ENCODE assay signal across 24 cellular contexts in genomic region chr10:107502263-107502979, GRCh38.
A peak's percentile ranks its signal among the peaks of the same experiment; 100 is the strongest.
DNase-seq lines count a peak whose midpoint lies in the region; ATAC-seq, FAIRE-seq and TF ChIP-seq lines count a peak whose summit lies in the region.
"Had no signal": no experiment of that assay in that cellular context is flagged by ENCODE, and none has a peak within 500 bp of the region (broad histone marks: within the 10 kb centered on the region; RNA-seq: fewer than 3 reads in every experiment).

No MANE protein-coding gene starts in this region.

- H3K4me3 ChIP-seq in bronchial epithelial cell (ENCODE audit: low read depth, low read length): no peak overlapping the region
- H3K4me3 ChIP-seq in epithelial cell of esophagus (ENCODE audit: low read length): no peak overlapping the region
- no peak overlapping the region for H3K4me3 ChIP-seq in mucosa of descending colon
- no peak overlapping the region for H3K4me3 ChIP-seq in A673 (ENCODE audit: low read depth, low read length, poor library complexity, severe bottlenecking)
- H3K4me3 ChIP-seq: BLaER1 treated with 17β-estradiol and CSF1 and Interleukin-3, amounts not matched to agents 10 nM and 100 nM had no signal

- ATAC-seq in mucosa of descending colon: peak; percentile 97
- ATAC-seq in GM18511 (IDR thresholded peaks at IDR 0.05; ENCODE audit: unreplicated experiment): no peak
- ATAC-seq: CD8-positive, alpha-beta T cell; HCT116 had no signal

- H3K27me3 ChIP-seq in bronchial epithelial cell (ENCODE audit: control insufficient read depth, insufficient read depth, low read length) (no peaks in the 10 kb centered on the region), A673 (replicated peaks; ENCODE audit: insufficient read depth, low read depth, low read length, poor library complexity) (no peaks in the 10 kb centered on the region)
- H3K27me3 ChIP-seq: BLaER1 treated with 17β-estradiol and CSF1 and Interleukin-3, amounts not matched to agents 10 nM and 100 nM had no signal

- H3K4me1 ChIP-seq in mucosa of descending colon (ENCODE audit: low read depth) (peaks cover 9% of the 10 kb centered on the region), A673 (ENCODE audit: insufficient read depth, low read length, poor library complexity, severe bottlenecking) (no peaks in the 10 kb centered on the region)
- H3K4me1 ChIP-seq: BLaER1 treated with 17β-estradiol and CSF1 and Interleukin-3, amounts not matched to agents 10 nM and 100 nM had no signal

- CTCF ChIA-PET in A673 (lab: Charles Lee): no interaction called here

- no peak for FAIRE-seq in bronchial epithelial cell (lab: Jason Lieb, UNC)
- FAIRE-seq: G401.6, GM12891, GM18507, HTR-8/SVneo had no signal

- POLR2A ChIA-PET in A673 (lab: Charles Lee; ENCODE audit: low non-redundant PET): no interaction called here

- no peak overlapping the region for H3K27ac ChIP-seq in A673 (ENCODE audit: low read depth, low read length, poor library complexity, severe bottlenecking)
- H3K27ac ChIP-seq: BLaER1 treated with 17β-estradiol and CSF1 and Interleukin-3, amounts not matched to agents 10 nM and 100 nM had no signal

- no TSS peak for BruUV-seq in A673 (replicated peaks; lab: Mats Ljungman, UMichigan)

- H3K9me3 ChIP-seq in mucosa of descending colon: peaks cover 10% of the 10 kb centered on the region
- no peaks in the 10 kb centered on the region for H3K9me3 ChIP-seq in A673 (ENCODE audit: low read depth, low read length, poor library complexity, severe bottlenecking)

- intact Hi-C loops in mucosa of descending colon (cut with DNase I, micrococcal nuclease): no loop called here
- intact Hi-C loops in A673 (cut with micrococcal nuclease; ENCODE audit: unreplicated experiment): no loop called here

- TF ChIP-seq CTCF in bronchial epithelial cell (IDR thresholded peaks at IDR 0.05; ENCODE audit: insufficient read depth, low read length, severe bottlenecking) (no peak), epithelial cell of esophagus (IDR thresholded peaks at IDR 0.05; ENCODE audit: insufficient read depth, low read depth, low read length, missing control alignments) (no peak), mucosa of descending colon (IDR thresholded peaks at IDR 0.05) (no peak), A673 (conservative IDR thresholded peaks at IDR 0.05; ENCODE audit: low read depth, low read length) (no peak)

- H3K36me3 ChIP-seq in bronchial epithelial cell (ENCODE audit: control insufficient read depth, insufficient read depth, low read length) (no peaks in the 10 kb centered on the region), mucosa of descending colon (ENCODE audit: low read depth) (no peaks in the 10 kb centered on the region), A673 (ENCODE audit: insufficient read depth, low read length, poor library complexity, severe bottlenecking) (no peaks in the 10 kb centered on the region)
- H3K36me3 ChIP-seq: BLaER1 treated with 17β-estradiol and CSF1 and Interleukin-3, amounts not matched to agents 10 nM and 100 nM had no signal

- DNase-seq in ELR (ENCODE audit: low read depth) (peak; percentile 8), bronchial epithelial cell (ENCODE audit: low read depth) (peak; percentile 39), epithelial cell of esophagus (ENCODE audit: low read depth) (peak; percentile 22), mucosa of descending colon (peak in 1 of 3 donors; percentile 24), A673 (ENCODE audit: low spot score) (no peak), amniotic stem cell (lab: John Stamatoyannopoulos, UW) (no peak), iPS-NIHi7 (ENCODE audit: extremely low spot score) (no peak)
- DNase-seq: 8988T; Calu3; CD8-positive, alpha-beta T cell; DMS53; DND-41; EL; GOT3; H7; HFFc6; IMR-90 had no signal

Comparison
In these comparisons a context has a peak if more than half of its experiments do, and no peak if none do; other contexts are left out.
1. DNase-seq: peak in ELR (single experiment), bronchial epithelial cell (single experiment) and epithelial cell of esophagus (single experiment); none in A673 (single experiment), amniotic stem cell (single experiment) and iPS-NIHi7 (single experiment).